In the genomic region with DNA sequence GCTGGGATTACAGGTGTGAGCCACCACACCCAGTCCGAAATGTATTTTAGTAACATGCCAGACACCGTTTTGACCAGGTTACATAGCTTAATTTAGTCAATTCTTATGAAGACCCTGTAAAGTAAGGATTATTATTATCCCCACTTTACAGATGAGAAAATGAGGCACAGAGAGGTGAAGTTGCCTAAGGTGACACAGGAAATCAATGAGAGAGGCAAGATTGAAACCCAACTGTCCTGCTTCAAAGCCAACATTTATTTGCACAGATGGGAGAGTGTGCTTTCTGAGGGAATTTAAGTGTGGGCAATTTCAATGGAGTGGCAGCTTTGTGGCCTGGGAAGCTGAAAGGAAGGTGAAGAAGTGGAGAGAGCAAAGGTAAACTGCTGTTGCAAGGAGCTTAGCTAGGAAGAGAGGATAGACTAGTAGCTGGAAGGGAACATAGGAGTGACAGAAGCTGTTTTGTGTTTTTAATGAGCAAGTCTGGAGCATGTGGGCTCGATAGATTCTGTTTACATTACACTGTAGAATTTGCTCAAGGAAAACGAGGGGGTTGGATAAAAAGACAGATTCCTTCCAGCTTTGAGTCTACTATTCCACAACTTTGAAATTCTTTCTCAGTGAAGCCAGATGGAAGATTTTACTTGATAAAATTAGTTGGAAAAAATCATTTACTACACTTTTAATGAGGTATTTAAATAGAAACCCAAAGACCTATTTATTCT, we compare ENCODE assay signal across 21 cellular contexts. TPM values are rescaled to one million over a fixed set of nuclear protein-coding genes. Genes with fewer than 3 reads are reported as not detected.
DNase-seq lines count a peak whose midpoint lies in the region; TF ChIP-seq lines count a peak whose summit lies in the region.
"Had no signal": no experiment of that assay in that cellular context is flagged by ENCODE, and none has a peak within 500 bp of the region (broad histone marks: within the 10 kb centered on the region; RNA-seq: fewer than 3 reads in every experiment).

No MANE protein-coding gene starts in this region.

- H3K79me2 ChIP-seq in hepatocyte = no peaks in the 10 kb centered on the region

- TF ChIP-seq CTCF in AG04450 (IDR thresholded peaks at IDR 0.05; ENCODE audit: low read depth, low read length) (no peak), hepatocyte (IDR thresholded peaks at IDR 0.05; ENCODE audit: poor library complexity) (no peak)

- H3K4me3 ChIP-seq in AG04450 (ENCODE audit: low read depth, low read length) (no peak overlapping the region; the same call in 1 of the 2 replicates), hepatocyte (no peak overlapping the region)
- H3K4me3 ChIP-seq: BLaER1 treated with 17β-estradiol and CSF1 and Interleukin-3, amounts not matched to agents 10 nM and 100 nM; body of pancreas; lower lobe of right lung; upper lobe of right lung had no signal

- H3K36me3 ChIP-seq in hepatocyte (replicated peaks; ENCODE audit: insufficient read depth, low read depth) = no peaks in the 10 kb centered on the region
- H3K36me3 ChIP-seq: BLaER1 treated with 17β-estradiol and CSF1 and Interleukin-3, amounts not matched to agents 10 nM and 100 nM; lower lobe of right lung; upper lobe of right lung had no signal

- H3K9me3 ChIP-seq in AG04450 (ENCODE audit: control insufficient read depth, insufficient read depth, low read length) = no peaks in the 10 kb centered on the region; the same call in 1 of the 2 replicates
- H3K9me3 ChIP-seq in hepatocyte (ENCODE audit: low read depth) = no peaks in the 10 kb centered on the region
- H3K9me3 ChIP-seq: BLaER1 treated with 17β-estradiol and CSF1 and Interleukin-3, amounts not matched to agents 10 nM and 100 nM; body of pancreas; lower lobe of right lung; upper lobe of right lung had no signal

- H3K4me1 Mint-ChIP-seq in activated naive CD8-positive, alpha-beta T cell treated with anti-CD3 and anti-CD28 coated beads for 36 hours = no peaks in the 10 kb centered on the region
- H3K4me1 Mint-ChIP-seq: activated naive CD4-positive, alpha-beta T cell treated with anti-CD3 and anti-CD28 coated beads, Interleukin-2, amount 10 ng/mL, durations not matched to agents 7 days and 5 days had no signal

- peak; percentile 55 for DNase-seq in AG04450 (ENCODE audit: low read depth, low spot score)
- DNase-seq in EH (ENCODE audit: low read depth) = peak; percentile 84
- peak; percentile 47 for DNase-seq in amniotic epithelial cell (ENCODE audit: low read depth)
- no peak for DNase-seq in hepatocyte (ENCODE audit: low spot score)
- no peak for DNase-seq in germinal center (ENCODE audit: low spot score)
- no peak for DNase-seq in NCI-H2029 (lab: John Stamatoyannopoulos, UW)
- DNase-seq in central memory CD4-positive, alpha-beta T cell = no peak
- no peak for DNase-seq in activated naive CD8-positive, alpha-beta T cell treated with anti-CD3 and anti-CD28 coated beads for 36 hours
- DNase-seq: activated CD4-positive, alpha-beta T cell treated with anti-CD3 and anti-CD28 coated beads for 1 hour; activated naive CD4-positive, alpha-beta T cell treated with anti-CD3 and anti-CD28 coated beads, Interleukin-2, amount 10 ng/mL, durations not matched to agents 7 days and 5 days; activated T-cell treated with anti-CD3 and anti-CD28 coated beads, Interleukin-2, amount 50 U/mL, for 72 hours; body of pancreas; hippocampal formation; lower lobe of right lung; NCI-H187 treated with DMSO at 0.1 percent for 48 hours; NCI-H446; nucleus accumbens; SW 1271; upper lobe of right lung had no signal

- no peak overlapping the region for H2AFZ ChIP-seq in hepatocyte

- no peaks in the 10 kb centered on the region for H3K9me2 ChIP-seq in hepatocyte (replicated peaks; ENCODE audit: insufficient read depth)

- no peak overlapping the region for H3K27ac Mint-ChIP-seq in activated naive CD8-positive, alpha-beta T cell treated with anti-CD3 and anti-CD28 coated beads for 36 hours
- H3K27ac Mint-ChIP-seq: activated naive CD4-positive, alpha-beta T cell treated with anti-CD3 and anti-CD28 coated beads, Interleukin-2, amount 10 ng/mL, durations not matched to agents 7 days and 5 days; activated T-cell treated with anti-CD3 and anti-CD28 coated beads, Interleukin-2, amount 50 U/mL, for 72 hours had no signal

- H3K4me2 ChIP-seq in hepatocyte = peak overlapping the region; percentile 44
- H3K4me2 ChIP-seq: BLaER1 treated with 17β-estradiol and CSF1 and Interleukin-3, amounts not matched to agents 10 nM and 100 nM had no signal

- peaks cover 10% of the 10 kb centered on the region for H3K4me1 ChIP-seq in hepatocyte (ENCODE audit: insufficient read depth)
- H3K4me1 ChIP-seq: BLaER1 treated with 17β-estradiol and CSF1 and Interleukin-3, amounts not matched to agents 10 nM and 100 nM; body of pancreas; lower lobe of right lung; upper lobe of right lung had no signal

- peak overlapping the region; percentile 60 for H3K27ac ChIP-seq in AG04450 (ENCODE audit: low read depth, low read length)
- peak overlapping the region; percentile 18 for H3K27ac ChIP-seq in hepatocyte
- H3K27ac ChIP-seq: BLaER1 treated with 17β-estradiol and CSF1 and Interleukin-3, amounts not matched to agents 10 nM and 100 nM; body of pancreas; lower lobe of right lung; RWPE1; upper lobe of right lung had no signal

- H3K27me3 ChIP-seq in AG04450 (ENCODE audit: control insufficient read depth, insufficient read depth, low read length) = no peaks in the 10 kb centered on the region
- H3K27me3 ChIP-seq in hepatocyte = no peaks in the 10 kb centered on the region
- H3K27me3 ChIP-seq: BLaER1 treated with 17β-estradiol and CSF1 and Interleukin-3, amounts not matched to agents 10 nM and 100 nM; body of pancreas; upper lobe of right lung had no signal

- POLR2A ChIA-PET in AG04450 (lab: Yijun Ruan, JAX) = interaction anchor here (0.9 to 1.4 kb wide), 3 partner anchors 12 to 146 kb away, joined by 3 to 5 read pairs (median 5); a partner anchor contains a TSS

- CTCF ChIA-PET in AG04450 (lab: Charles Lee) = interaction anchor here (1.0 to 1.3 kb wide), 3 partner anchors 19 to 224 kb away, joined by 3 to 4 read pairs (median 3); no protein-coding TSS in a partner anchor

- no peak overlapping the region for H3K4me3 Mint-ChIP-seq in activated naive CD8-positive, alpha-beta T cell treated with anti-CD3 and anti-CD28 coated beads for 36 hours
- H3K4me3 Mint-ChIP-seq: activated naive CD4-positive, alpha-beta T cell treated with anti-CD3 and anti-CD28 coated beads, Interleukin-2, amount 10 ng/mL, durations not matched to agents 7 days and 5 days; activated T-cell treated with anti-CD3 and anti-CD28 coated beads, Interleukin-2, amount 50 U/mL, for 72 hours had no signal

- WGBS in hepatocyte (ENCODE audit: low lambda C conversion rate, missing lambda C conversion rate) = 56% methylated on average over 4 of the region's 4 CpGs

- H4K20me1 ChIP-seq in hepatocyte (ENCODE audit: insufficient read depth, poor library complexity, severe bottlenecking) = no peaks in the 10 kb centered on the region
- H4K20me1 ChIP-seq: BLaER1 treated with 17β-estradiol and CSF1 and Interleukin-3, amounts not matched to agents 10 nM and 100 nM had no signal

- no peaks in the 10 kb centered on the region for H3K9me3 Mint-ChIP-seq in activated naive CD8-positive, alpha-beta T cell treated with anti-CD3 and anti-CD28 coated beads for 36 hours
- H3K9me3 Mint-ChIP-seq: activated naive CD4-positive, alpha-beta T cell treated with anti-CD3 and anti-CD28 coated beads, Interleukin-2, amount 10 ng/mL, durations not matched to agents 7 days and 5 days; activated T-cell treated with anti-CD3 and anti-CD28 coated beads, Interleukin-2, amount 50 U/mL, for 72 hours had no signal

- no peaks in the 10 kb centered on the region for H3K27me3 Mint-ChIP-seq in activated naive CD8-positive, alpha-beta T cell treated with anti-CD3 and anti-CD28 coated beads for 36 hours

- H3K36me3 Mint-ChIP-seq in activated naive CD8-positive, alpha-beta T cell treated with anti-CD3 and anti-CD28 coated beads for 36 hours = no peaks in the 10 kb centered on the region
- H3K36me3 Mint-ChIP-seq: activated naive CD4-positive, alpha-beta T cell treated with anti-CD3 and anti-CD28 coated beads, Interleukin-2, amount 10 ng/mL, durations not matched to agents 7 days and 5 days had no signal

RNA-seq across cellular contexts. Expression of a gene that starts 19.2 kb away (rescaled TPM):
- polyA plus RNA-seq in AG04450 (2011; rRNA removed) (56.2 and 69.9 TPM in 2 replicates), hepatocyte (43.1 and 44.2 TPM in 2 replicates)
- polyA minus RNA-seq in AG04450 (2011; rRNA and poly(A)+ RNA removed) = 68.3 and 71.2 TPM in 2 replicates
- total RNA-seq in hepatocyte = 71.0 and 83.2 TPM in 2 replicates
- 1 to 10 TPM; 1.3 to 2.1 TPM for total RNA-seq in activated naive CD8-positive, alpha-beta T cell treated with anti-CD3 and anti-CD28 coated beads for 36 hours

Comparison
In these comparisons a context has a peak if more than half of its experiments do, and no peak if none do; other contexts are left out.
1. DNase-seq: peak in AG04450 (single experiment), EH (single experiment) and amniotic epithelial cell (single experiment); none in hepatocyte (single experiment), germinal center (single experiment), NCI-H2029 (single experiment), central memory CD4-positive, alpha-beta T cell (single experiment) and activated naive CD8-positive, alpha-beta T cell treated with anti-CD3 and anti-CD28 coated beads for 36 hours (single experiment).
2. RNA of a gene that starts 19.2 kb away (total RNA-seq): 71.0 to 83.2 TPM in hepatocyte; 1.3 to 2.1 TPM in activated naive CD8-positive, alpha-beta T cell treated with anti-CD3 and anti-CD28 coated beads for 36 hours; every median in the first group is over 10 times any median in the second.